In the genomic region with DNA sequence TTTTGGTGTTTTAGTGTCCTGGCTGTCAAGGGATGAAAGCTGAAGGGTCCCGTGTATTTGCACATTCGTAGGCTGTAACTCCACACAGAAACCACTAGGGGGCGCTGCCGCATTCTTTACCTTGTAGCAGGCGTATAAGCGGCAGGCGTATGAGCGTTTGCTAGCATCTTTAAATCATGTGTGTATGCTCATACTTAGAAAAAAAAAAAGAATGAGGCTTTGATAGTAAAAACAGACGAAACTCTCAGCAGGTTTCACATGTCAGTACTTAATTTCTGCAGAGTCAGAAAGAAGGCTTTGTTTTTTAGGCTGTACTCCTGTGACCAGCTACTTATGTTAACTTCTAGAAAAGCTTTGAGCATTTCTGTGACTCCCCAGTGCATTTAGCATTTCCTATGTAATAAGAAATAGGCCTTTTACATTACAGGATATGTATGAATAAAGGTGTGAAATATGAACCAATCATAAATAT, we compare ENCODE assay signal across 8 cellular contexts.
A peak's percentile ranks its signal among the peaks of the same experiment; 100 is the strongest.
DNase-seq lines count a peak whose midpoint lies in the region; ATAC-seq, FAIRE-seq and TF ChIP-seq lines count a peak whose summit lies in the region.

No MANE protein-coding gene starts in this region.

- peak; percentile 79 for TF ChIP-seq CTCF in WI38 (IDR thresholded peaks at IDR 0.05; ENCODE audit: low read depth, low read length)
- peak; percentile 79 for TF ChIP-seq CTCF in bronchial epithelial cell (IDR thresholded peaks at IDR 0.05; ENCODE audit: insufficient read depth, low read length, severe bottlenecking)
- TF ChIP-seq CTCF in kidney (IDR thresholded peaks at IDR 0.05; ENCODE audit: borderline replicate concordance, extremely low read depth, insufficient read depth): peak; percentile 95

- H3K27ac ChIP-seq in kidney (ENCODE audit: low read depth in 2 of 2, low read length in 2 of 2): no peak overlapping the region

- intact Hi-C loops in kidney (cut with DNase I): loop anchor here (10.0 kb wide), 1 partner anchor 770 kb away; no protein-coding TSS in a partner anchor

- no peaks in the 10 kb centered on the region for H3K9me3 ChIP-seq in kidney (ENCODE audit: control insufficient read depth in 1 of 2, low read length in 2 of 2)

- H3K36me3 ChIP-seq in bronchial epithelial cell (ENCODE audit: control insufficient read depth, insufficient read depth, low read length) (no peaks in the 10 kb centered on the region), kidney (ENCODE audit: control insufficient read depth in 1 of 2, insufficient read depth in 2 of 2, low read length in 2 of 2) (no peaks in the 10 kb centered on the region)

- no peak overlapping the region for H3K9ac ChIP-seq in kidney (ENCODE audit: low read length in 2 of 2)

- peak; percentile 69 for DNase-seq in AG08395 (ENCODE audit: low spot score)
- peak; percentile 80 for DNase-seq in NCI-H2107 (lab: John Stamatoyannopoulos, UW)
- DNase-seq in bronchial epithelial cell (ENCODE audit: low read depth): peak; percentile 63
- peak; percentile 89 for DNase-seq in kidney
- DNase-seq in stimulated activated CD4-positive, alpha-beta T cell treated with anti-CD3 and anti-CD28 coated beads, Interleukin-1b, Interleukin-23, amount 100 ng/mL, for 4 hours (ENCODE audit: low read depth in 2 of 2): peak; percentile 61 to 64

- H3K4me1 ChIP-seq in kidney (ENCODE audit: control insufficient read depth in 1 of 2, insufficient read depth in 1 of 2, low read depth in 1 of 2, low read length in 2 of 2): no peaks in the 10 kb centered on the region

- FAIRE-seq in bronchial epithelial cell (lab: Jason Lieb, UNC): no peak
- FAIRE-seq in kidney (lab: Jason Lieb, UNC): peak; percentile 88

- ATAC-seq in GM18861 (IDR thresholded peaks at IDR 0.05; ENCODE audit: unreplicated experiment): peak; percentile 95
- peak; percentile 84 for ATAC-seq in HG03060 (IDR thresholded peaks at IDR 0.05; ENCODE audit: low read depth, unreplicated experiment)

- H3K27me3 ChIP-seq in bronchial epithelial cell (ENCODE audit: control insufficient read depth, insufficient read depth, low read length): peaks cover 2% of the 10 kb centered on the region

- H3K4me3 ChIP-seq in WI38 (ENCODE audit: low read depth, low read length) (no peak overlapping the region), bronchial epithelial cell (ENCODE audit: low read depth, low read length) (no peak overlapping the region), kidney (ENCODE audit: low read length in 2 of 2) (no peak overlapping the region)
